Comparison of ENCODE assay signal across 10 cellular contexts in the genomic region with DNA sequence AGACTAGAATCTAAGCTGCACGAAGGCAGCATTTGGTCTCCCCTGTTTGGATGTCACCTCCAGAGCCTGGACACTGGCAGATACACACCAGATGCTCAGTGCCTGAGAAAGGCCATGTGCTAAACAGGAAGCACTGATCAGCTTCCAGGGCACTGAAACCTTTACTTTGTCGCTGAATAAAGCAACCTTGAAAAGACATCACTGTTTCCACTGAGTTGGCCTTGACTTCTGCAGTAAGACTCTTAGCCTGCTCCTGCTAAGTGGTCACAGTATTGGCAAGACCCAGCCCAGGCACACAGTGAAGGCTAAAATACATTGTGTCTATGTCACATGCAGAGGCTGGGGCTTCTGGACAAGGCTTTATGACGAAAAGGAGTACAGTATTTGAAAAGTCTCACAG.
DNase-seq lines count a peak whose midpoint lies in the region; ATAC-seq and TF ChIP-seq lines count a peak whose summit lies in the region.
"Had no signal": no experiment of that assay in that cellular context is flagged by ENCODE, and none has a peak within 500 bp of the region (broad histone marks: within the 10 kb centered on the region; RNA-seq: fewer than 3 reads in every experiment).

No MANE protein-coding gene starts in this region.

- DNase-seq in Right ventricle myocardium superior: no peak
- no peak for DNase-seq in left cardiac atrium
- peak; percentile 50 for DNase-seq in activated CD8-positive, alpha-beta T cell treated with anti-CD3 and anti-CD28 coated beads, Interleukin-2, amount 10 ng/mL, durations not matched to agents 7 days and 5 days
- no peak for DNase-seq in lower lobe of right lung
- no peak for DNase-seq in vagina (ENCODE audit: extremely low spot score in 2 of 2)
- no peak for DNase-seq in sciatic nerve (ENCODE audit: low spot score)
- DNase-seq in dermis blood vessel endothelial cell: no peak
- no peak for DNase-seq in SJCRH30
- DNase-seq: DMS153 had no signal

- H3K9me3 Mint-ChIP-seq in activated CD8-positive, alpha-beta T cell treated with anti-CD3 and anti-CD28 coated beads, Interleukin-2, amount 10 ng/mL, durations not matched to agents 7 days and 5 days (ENCODE audit: insufficient read depth): no peaks in the 10 kb centered on the region

- H3K9me3 ChIP-seq in lower lobe of right lung: no peaks in the 10 kb centered on the region
- H3K9me3 ChIP-seq in vagina: no peaks in the 10 kb centered on the region
- H3K9me3 ChIP-seq in SJCRH30 (replicated peaks): no peaks in the 10 kb centered on the region

- CTCF ChIA-PET in activated CD8-positive, alpha-beta T cell treated with anti-CD3 and anti-CD28 coated beads, Interleukin-2, amount 10 ng/mL, durations not matched to agents 7 days and 5 days (lab: Charles Lee): interaction anchor here (0.8 to 9.8 kb wide), 9 partner anchors 11 to 224 kb away, joined by 3 to 116 read pairs (median 4); no protein-coding TSS in a partner anchor

- H3K27me3 ChIP-seq in lower lobe of right lung (ENCODE audit: low read depth) (no peaks in the 10 kb centered on the region), vagina (no peaks in the 10 kb centered on the region), SJCRH30 (no peaks in the 10 kb centered on the region)

- POLR2A ChIA-PET in activated CD8-positive, alpha-beta T cell treated with anti-CD3 and anti-CD28 coated beads, Interleukin-2, amount 10 ng/mL, durations not matched to agents 7 days and 5 days (lab: Charles Lee): interaction anchor here (1.0 to 9.1 kb wide), 6 partner anchors 9 to 67 kb away, joined by 4 to 97 read pairs (median 21); no protein-coding TSS in a partner anchor

- TF ChIP-seq POLR2A in vagina (IDR thresholded peaks at IDR 0.05): no peak

- no peaks in the 10 kb centered on the region for H3K27me3 Mint-ChIP-seq in activated CD8-positive, alpha-beta T cell treated with anti-CD3 and anti-CD28 coated beads, Interleukin-2, amount 10 ng/mL, durations not matched to agents 7 days and 5 days (ENCODE audit: low read depth)

- peak overlapping the region; percentile 93 for H3K27ac Mint-ChIP-seq in activated CD8-positive, alpha-beta T cell treated with anti-CD3 and anti-CD28 coated beads, Interleukin-2, amount 10 ng/mL, durations not matched to agents 7 days and 5 days

- H3K36me3 ChIP-seq in lower lobe of right lung (no peaks in the 10 kb centered on the region), vagina (no peaks in the 10 kb centered on the region), SJCRH30 (peaks cover 5% of the 10 kb centered on the region; the same call in 1 of the 2 replicates)

- H3K4me1 ChIP-seq in lower lobe of right lung (peaks cover 57% of the 10 kb centered on the region), vagina (peaks cover 77% of the 10 kb centered on the region), SJCRH30 (peaks cover 4% of the 10 kb centered on the region; the same call in 1 of the 2 replicates)

- H3K4me3 ChIP-seq in lower lobe of right lung: no peak overlapping the region
- no peak overlapping the region for H3K4me3 ChIP-seq in vagina
- no peak overlapping the region for H3K4me3 ChIP-seq in SJCRH30

- H3K27ac ChIP-seq in lower lobe of right lung (peak overlapping the region; percentile 5), vagina (peak overlapping the region; percentile 44), SJCRH30 (no peak overlapping the region)

- intact Hi-C loops in Right ventricle myocardium superior (cut with DNase I) (no loop called here), left cardiac atrium (cut with DNase I) (loop anchor here in 1 of 2 donors (5.0 to 10.0 kb wide), 2 partner anchors 334 to 472 kb away; no protein-coding TSS in a partner anchor), lower lobe of right lung (cut with DNase I) (no loop called here), vagina (cut with DNase I) (loop anchor here (10.0 kb wide), 1 partner anchor 1252 kb away; no protein-coding TSS in a partner anchor), sciatic nerve (cut with DNase I) (loop anchor here (10.0 kb wide), 2 partner anchors 332 to 1252 kb away; no protein-coding TSS in a partner anchor)

- peaks cover 91% of the 10 kb centered on the region for H3K4me1 Mint-ChIP-seq in activated CD8-positive, alpha-beta T cell treated with anti-CD3 and anti-CD28 coated beads, Interleukin-2, amount 10 ng/mL, durations not matched to agents 7 days and 5 days (ENCODE audit: low read depth)

- peak overlapping the region; percentile 70 for H3K4me3 Mint-ChIP-seq in activated CD8-positive, alpha-beta T cell treated with anti-CD3 and anti-CD28 coated beads, Interleukin-2, amount 10 ng/mL, durations not matched to agents 7 days and 5 days

- H3K36me3 Mint-ChIP-seq in activated CD8-positive, alpha-beta T cell treated with anti-CD3 and anti-CD28 coated beads, Interleukin-2, amount 10 ng/mL, durations not matched to agents 7 days and 5 days (ENCODE audit: low read depth): peaks cover 38% of the 10 kb centered on the region

- TF ChIP-seq CTCF in lower lobe of right lung (IDR thresholded peaks at IDR 0.05): no peak
- TF ChIP-seq CTCF in vagina (IDR thresholded peaks at IDR 0.05): no peak

- ATAC-seq in Right ventricle myocardium superior (ENCODE audit: poor library complexity) (peak; percentile 30), left cardiac atrium (no peak), lower lobe of right lung (peak; percentile 3 to 12), sciatic nerve (no peak)
- ATAC-seq in activated CD8-positive, alpha-beta T cell treated with anti-CD3 and anti-CD28 coated beads, Interleukin-2, amount 10 ng/mL, durations not matched to agents 7 days and 5 days: peak; percentile 12
- ATAC-seq: SK-N-SH treated with all-trans-retinoic acid at 6 μM for 48 hours had no signal

Comparison
In these comparisons a context has a peak if more than half of its experiments do, and no peak if none do; other contexts are left out.
1. ATAC-seq: peak in Right ventricle myocardium superior (single experiment), activated CD8-positive, alpha-beta T cell treated with anti-CD3 and anti-CD28 coated beads, Interleukin-2, amount 10 ng/mL, durations not matched to agents 7 days and 5 days (single experiment) and lower lobe of right lung (2 of 2); none in left cardiac atrium (0 of 2) and sciatic nerve (single experiment).
2. intact Hi-C loops: an anchor here in vagina (10.0 kb wide) and sciatic nerve (10.0 kb wide); none called in Right ventricle myocardium superior and lower lobe of right lung.